Comparison of ENCODE assay signal across 19 cellular contexts in the genomic region with DNA sequence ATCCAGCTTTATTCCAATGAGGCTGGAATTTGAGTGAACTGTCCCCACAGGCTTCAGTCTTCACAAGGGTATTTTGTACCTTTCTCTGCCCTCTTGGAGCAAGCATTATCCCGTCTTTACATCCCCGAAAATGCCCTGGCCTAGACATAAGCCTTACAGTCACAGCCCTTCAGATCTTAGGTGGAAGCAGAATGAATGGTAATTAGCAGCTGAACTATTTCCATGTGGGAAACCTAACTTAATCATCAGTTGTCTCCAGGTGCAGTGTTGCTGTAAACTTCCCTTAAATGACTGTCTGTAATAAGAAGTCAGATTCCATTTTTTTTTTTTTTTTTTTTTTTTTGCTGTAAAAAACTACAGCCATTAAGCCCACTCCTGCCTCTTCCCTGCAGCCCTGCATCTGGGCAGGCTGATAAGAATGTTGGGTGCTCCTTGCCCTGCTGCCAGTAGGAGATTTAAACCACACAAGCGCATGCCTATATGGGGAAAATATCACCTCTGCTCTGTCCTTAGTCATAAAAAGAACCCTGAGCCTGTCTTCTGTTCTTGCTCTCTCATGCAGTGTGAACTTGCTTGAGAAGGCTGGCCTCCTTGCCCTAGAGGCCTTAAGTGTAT.
"Had no signal": no experiment of that assay in that cellular context is flagged by ENCODE, and none has a peak within 500 bp of the region (broad histone marks: within the 10 kb centered on the region; RNA-seq: fewer than 3 reads in every experiment).

No MANE protein-coding gene starts in this region.

- H3K27ac ChIP-seq: brain microvascular endothelial cell, gastrocnemius medialis, neural progenitor cell, parathyroid adenoma, stomach, testis, upper lobe of left lung had no signal

- H3K79me2 ChIP-seq: parathyroid adenoma had no signal

- H3K9ac ChIP-seq: neural progenitor cell, parathyroid adenoma had no signal

- ATAC-seq: activated CD8-positive, alpha-beta T cell treated with anti-CD3 and anti-CD28 coated beads, Interleukin-2, amount 10 ng/mL, durations not matched to agents 7 days and 5 days; gastrocnemius medialis had no signal

- H3K27me3 ChIP-seq: brain microvascular endothelial cell, gastrocnemius medialis, neural progenitor cell, stomach, testis, upper lobe of left lung had no signal

- H3K9me3 ChIP-seq: gastrocnemius medialis, stomach, testis, upper lobe of left lung had no signal

- H3K36me3 ChIP-seq: brain microvascular endothelial cell, gastrocnemius medialis, neural progenitor cell, stomach, upper lobe of left lung had no signal

- H3K4me1 ChIP-seq: gastrocnemius medialis, neural progenitor cell, parathyroid adenoma, stomach, testis, upper lobe of left lung had no signal

- DNase-seq: activated CD4-positive, alpha-beta T cell treated with anti-CD3 and anti-CD28 coated beads, Interleukin-2, amount 10 ng/mL, durations not matched to agents 24 days and 14 days; activated CD4-positive, CD25-positive, alpha-beta regulatory T cell; activated CD8-positive, alpha-beta memory T cell treated with anti-CD3 and anti-CD28 coated beads, Interleukin-2, amount 50 U/mL, for 4 hours; activated CD8-positive, alpha-beta T cell treated with anti-CD3 and anti-CD28 coated beads, Interleukin-2, amount 10 ng/mL, durations not matched to agents 7 days and 5 days; activated gamma-delta T cell treated with Interleukin-2 at 50 U/mL for 16 hours; brain microvascular endothelial cell; cerebellar nuclear complex; effector memory CD4-positive, alpha-beta T cell; gastrocnemius medialis; naive B cell; retina; stimulated activated CD4-positive, alpha-beta T cell treated with anti-CD3 and anti-CD28 coated beads, Interleukin-12 subunit alpha, Interleukin-12 subunit beta, amount 100 ng/mL, for 4 hours; stimulated activated CD4-positive, alpha-beta T cell treated with anti-CD3 and anti-CD28 coated beads, Interleukin-2, amount 100 ng/mL, for 24 hours; stomach; testis; upper lobe of left lung had no signal

- H3K4me2 ChIP-seq: neural progenitor cell had no signal

- H3K4me3 ChIP-seq: gastrocnemius medialis, lung, neural progenitor cell, stomach, testis, upper lobe of left lung had no signal

- H2AFZ ChIP-seq: neural progenitor cell, parathyroid adenoma had no signal
